7 cellular contexts compared by ENCODE assay signal in genomic region chr11:63478896-63479295, GRCh38. TPM values are rescaled to one million over a fixed set of nuclear protein-coding genes. Genes with fewer than 3 reads are reported as not detected.
DNase-seq lines count a peak whose midpoint lies in the region; ATAC-seq and TF ChIP-seq lines count a peak whose summit lies in the region.

No MANE protein-coding gene starts in this region.

- ATAC-seq in T-cell (replicated peaks in 1 of 4): peak; percentile 52 to 61 (median 58)
- ATAC-seq in gastrocnemius medialis: peak; percentile 85 to 90
- ATAC-seq in HG03571 (IDR thresholded peaks at IDR 0.05; ENCODE audit: unreplicated experiment): no peak

- intact Hi-C loops in gastrocnemius medialis (cut with DNase I; ENCODE audit: low total_unique reads): loop anchor here (1.0 to 2.0 kb wide), 3 partner anchors 30 to 260 kb away; no protein-coding TSS in a partner anchor

- peak; percentile 79 for TF ChIP-seq CTCF in GM12874 (IDR thresholded peaks at IDR 0.05; ENCODE audit: insufficient read depth, low read depth, low read length)
- TF ChIP-seq CTCF in astrocyte of the cerebellum (IDR thresholded peaks at IDR 0.05; ENCODE audit: low read depth, low read length, missing control alignments): peak; percentile 90
- peak; percentile 80 to 92 (median 86) for TF ChIP-seq CTCF in gastrocnemius medialis (IDR thresholded peaks at IDR 0.05 in 4 of 5, conservative IDR thresholded peaks at IDR 0.05 in 1 of 5)

- H3K36me3 Mint-ChIP-seq in T-cell: no peaks in the 10 kb centered on the region

- no peak overlapping the region for H3K27ac ChIP-seq in gastrocnemius medialis

- CTCF ChIA-PET in T-cell (lab: Charles Lee): interaction anchor here (0.5 to 4.3 kb wide), 14 partner anchors 13 to 259 kb away, joined by 3 to 108 read pairs (median 4); no protein-coding TSS in a partner anchor

- no peak overlapping the region for H3K4me3 Mint-ChIP-seq in T-cell

- H3K36me3 ChIP-seq in gastrocnemius medialis: no peaks in the 10 kb centered on the region

- H3K27me3 ChIP-seq in gastrocnemius medialis: no peaks in the 10 kb centered on the region

- H3K4me1 Mint-ChIP-seq in T-cell: no peaks in the 10 kb centered on the region

- POLR2A ChIA-PET in T-cell (lab: Charles Lee): no interaction called here

- H3K4me3 ChIP-seq in astrocyte of the cerebellum (ENCODE audit: low read depth, low read length) (no peak overlapping the region), gastrocnemius medialis (no peak overlapping the region)

- peaks cover 0 to 2% of the 10 kb centered on the region in 2 donors for H3K27me3 Mint-ChIP-seq in T-cell

- in situ Hi-C loops in astrocyte of the cerebellum (cut with HindIII; ENCODE audit: low sequenced_read_pairs): no loop called here
- in situ Hi-C loops in gastrocnemius medialis (cut with MboI; ENCODE audit: low sequenced_read_pairs in 4 of 4): loop anchor here (5.0 to 10.0 kb wide), 5 partner anchors 153 to 263 kb away; no protein-coding TSS in a partner anchor

- DNase-seq in NCI-H1694 (lab: John Stamatoyannopoulos, UW): peak; percentile 52
- DNase-seq in T-cell: peak in 33 of 34 experiments; percentile 8 to 64 (median 42)
- DNase-seq in astrocyte of the cerebellum (ENCODE audit: low read depth): peak; percentile 72
- DNase-seq in hepatic stellate cell (ENCODE audit: low spot score): peak; percentile 73
- peak; percentile 18 to 41 for DNase-seq in gastrocnemius medialis

- H3K4me1 ChIP-seq in gastrocnemius medialis: no peaks in the 10 kb centered on the region

- H3K9me3 Mint-ChIP-seq in T-cell: peaks cover 6 to 10% (median 8%) of the 10 kb centered on the region in 3 donors

- TF ChIP-seq POLR2A in gastrocnemius medialis (IDR thresholded peaks at IDR 0.05): no peak

- H3K9me3 ChIP-seq in gastrocnemius medialis: peaks cover 0 to 9% (median 0%) of the 10 kb centered on the region in 3 donors

- H3K27ac Mint-ChIP-seq in T-cell: no peak overlapping the region

RNA-seq across cellular contexts. Expression of gene PLAAT5, which starts 12.1 kb away (rescaled TPM):
- under 1 TPM in 3 of 5 donors, not detected in 2; 0.16 to 0.32 (median 0.23) TPM for total RNA-seq in T-cell
- total RNA-seq in gastrocnemius medialis: under 1 TPM in 1 of 4 donors, not detected in 3; 0.18 TPM

RNA-seq across cellular contexts. Expression of gene LGALS12, which starts 27.0 kb away (rescaled TPM):
- total RNA-seq in T-cell (not detected), gastrocnemius medialis (under 1 TPM in 2 of 4 donors, not detected in 2; 0.24 to 0.80 TPM)

RNA-seq across cellular contexts. Expression of gene PLAAT4, which starts 57.7 kb away (rescaled TPM):
- 100 to 1,000 TPM in 4 of 5 donors, 10 to 100 TPM in 1; 90.2 to 144 (median 126) TPM for total RNA-seq in T-cell
- total RNA-seq in gastrocnemius medialis: 10 to 100 TPM in 1 of 4 donors, 1 to 10 TPM in 3; 3.1 to 13.2 (median 5.8) TPM

Comparison
In these comparisons a context has a peak if more than half of its experiments do, and no peak if none do; other contexts are left out.
1. RNA of gene PLAAT4, which starts 57.7 kb away (total RNA-seq): 90.2 to 144 TPM in T-cell; 3.1 to 13.2 TPM in gastrocnemius medialis; every median in the first group is over 4 times any median in the second.
2. Peak in every context shown above with its lines, with median percentiles within 50 percentile points of each other: CTCF ChIP-seq and DNase-seq.